ENCODE assay signal across 13 cellular contexts in genomic region chr4:8163436-8164193, GRCh38.
"Had no signal": no experiment of that assay in that cellular context is flagged by ENCODE, and none has a peak within 500 bp of the region (broad histone marks: within the 10 kb centered on the region; RNA-seq: fewer than 3 reads in every experiment).

No MANE protein-coding gene starts in this region.

- DNase-seq: activated CD4-positive, alpha-beta T cell treated with anti-CD3 and anti-CD28 coated beads, Interleukin-2, amount 50 U/mL, for 1 hour; activated CD4-positive, CD25-positive, alpha-beta regulatory T cell; activated naive CD4-positive, alpha-beta T cell treated with anti-CD3 and anti-CD28 coated beads, Interleukin-2, amount 50 U/mL, for 16 hours; adrenal gland; effector memory CD4-positive, alpha-beta T cell; hypothalamus; left colon; stimulated activated CD4-positive, alpha-beta T cell treated with anti-CD3 and anti-CD28 coated beads, Interleukin-4, amount 100 ng/mL, for 4 hours; T-helper 17 cell; transverse colon had no signal

- H3K27ac ChIP-seq: adrenal gland, transverse colon had no signal

- H3K4me3 Mint-ChIP-seq: central memory CD8-positive, alpha-beta T cell; nephron; T-helper 17 cell had no signal

- H3K9me3 ChIP-seq: adrenal gland had no signal

- H3K27me3 ChIP-seq: adrenal gland, transverse colon had no signal

- H3K36me3 ChIP-seq: adrenal gland, transverse colon had no signal

- H3K9me3 Mint-ChIP-seq: central memory CD8-positive, alpha-beta T cell had no signal

- ATAC-seq: left colon, T-helper 17 cell had no signal

- H3K27me3 Mint-ChIP-seq: T-helper 17 cell had no signal

- H3K27ac Mint-ChIP-seq: activated T-helper 2 cell treated with anti-CD3 and anti-CD28 coated beads, Interferon-gamma antibody, Interleukin-2, Interleukin-4, amounts not matched to agents 10 μg/mL and 5 μg/mL and 100 μg/mL, durations not matched to agents 14 hours and 24 hours and 36 hours; nephron; T-helper 17 cell had no signal

- H3K4me3 ChIP-seq: adrenal gland, transverse colon had no signal
